ENCODE assay signal across 16 cellular contexts in the genomic region with DNA sequence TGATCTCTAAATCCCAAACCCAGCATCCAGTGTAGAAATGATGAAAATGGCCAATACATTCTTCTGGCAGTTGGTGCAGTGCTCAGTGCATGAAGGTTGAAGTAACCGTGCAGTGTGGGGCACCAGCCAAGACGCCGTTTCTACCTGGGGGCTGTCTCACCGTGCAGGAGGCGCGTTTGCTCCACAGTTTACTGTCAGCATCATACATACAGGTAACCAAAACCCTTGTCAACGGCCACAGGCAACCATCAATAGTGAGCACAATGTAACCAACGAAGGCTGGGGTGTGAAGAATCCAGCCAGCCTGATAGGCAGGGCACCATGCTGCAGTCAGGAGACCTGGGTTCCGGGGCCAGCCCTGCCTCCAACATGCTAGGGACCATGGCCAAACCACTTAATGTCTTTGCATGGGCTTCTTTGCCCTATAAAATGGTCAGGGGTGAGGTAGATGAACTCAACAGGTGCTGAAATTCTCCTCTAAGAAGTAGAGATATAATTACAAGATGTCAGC.
DNase-seq lines count a peak whose midpoint lies in the region; ATAC-seq and TF ChIP-seq lines count a peak whose summit lies in the region.
"Had no signal": no experiment of that assay in that cellular context is flagged by ENCODE, and none has a peak within 500 bp of the region (broad histone marks: within the 10 kb centered on the region; RNA-seq: fewer than 3 reads in every experiment).

No MANE protein-coding gene starts in this region.

- peaks cover 44% of the 10 kb centered on the region for H3K36me3 ChIP-seq in OCI-LY1 (ENCODE audit: insufficient read depth, low read length)

- H3K27me3 Mint-ChIP-seq in activated CD8-positive, alpha-beta memory T cell treated with anti-CD3 and anti-CD28 coated beads, Interleukin-2, amount 10 ng/mL, durations not matched to agents 7 days and 5 days, result no peaks in the 10 kb centered on the region

- TF ChIP-seq CTCF in OCI-LY1 (IDR thresholded peaks at IDR 0.05; ENCODE audit: low read length), result no peak

- peaks cover 10% of the 10 kb centered on the region for H3K36me3 Mint-ChIP-seq in activated CD8-positive, alpha-beta memory T cell treated with anti-CD3 and anti-CD28 coated beads, Interleukin-2, amount 10 ng/mL, durations not matched to agents 7 days and 5 days

- CTCF ChIA-PET in activated CD8-positive, alpha-beta memory T cell treated with anti-CD3 and anti-CD28 coated beads, Interleukin-2, amount 10 ng/mL, durations not matched to agents 7 days and 5 days (lab: Charles Lee), result no interaction called here

- H3K27ac ChIP-seq in OCI-LY1 (ENCODE audit: low read depth, low read length, poor library complexity, severe bottlenecking), result peak overlapping the region; percentile 98

- H4K20me1 ChIP-seq in OCI-LY1 (ENCODE audit: insufficient read depth, low read length), result no peaks in the 10 kb centered on the region

- peaks cover 5% of the 10 kb centered on the region; the same call in 1 of the 2 replicates for H3K9me3 ChIP-seq in OCI-LY1 (ENCODE audit: low read length)

- peaks cover 3% of the 10 kb centered on the region for H3K9me3 Mint-ChIP-seq in activated CD8-positive, alpha-beta memory T cell treated with anti-CD3 and anti-CD28 coated beads, Interleukin-2, amount 10 ng/mL, durations not matched to agents 7 days and 5 days (ENCODE audit: low read depth)

- H3K4me3 Mint-ChIP-seq in activated CD8-positive, alpha-beta memory T cell treated with anti-CD3 and anti-CD28 coated beads, Interleukin-2, amount 10 ng/mL, durations not matched to agents 7 days and 5 days, result no peak overlapping the region
- H3K4me3 Mint-ChIP-seq: B cell, GM23338 had no signal

- no peak overlapping the region for H2AFZ ChIP-seq in OCI-LY1 (ENCODE audit: low read length)
- H2AFZ ChIP-seq: GM23338 had no signal

- no peak overlapping the region for H3K4me3 ChIP-seq in OCI-LY1 (ENCODE audit: low read depth, low read length, poor library complexity, severe bottlenecking)
- H3K4me3 ChIP-seq: GM23338 had no signal

- peak; percentile 43 for DNase-seq in activated CD8-positive, alpha-beta memory T cell treated with anti-CD3 and anti-CD28 coated beads for 24 hours
- DNase-seq in activated CD8-positive, alpha-beta memory T cell treated with anti-CD3 and anti-CD28 coated beads, Interleukin-2, amount 10 ng/mL, durations not matched to agents 7 days and 5 days, result no peak
- DNase-seq in mesenteric fat pad (ENCODE audit: low spot score) (peak; percentile 51), NCI-H1930 (lab: John Stamatoyannopoulos, UW) (no peak), amygdala (lab: John Stamatoyannopoulos, UW) (no peak), activated gamma-delta T cell treated with Interleukin-2 at 50 U/mL for 16 hours (no peak)
- DNase-seq in stimulated activated CD8-positive, alpha-beta memory T cell treated with anti-CD3 and anti-CD28 coated beads, Interleukin-4, amount 100 ng/mL, for 48 hours, result peak; percentile 16
- DNase-seq: DMS 273 treated with DMSO at 0.1 percent for 48 hours, MM.1S, NCI-H1092, NCI-H510A, NCI-H774, RPMI8226 had no signal

- peaks cover 14% of the 10 kb centered on the region for H3K4me1 Mint-ChIP-seq in activated CD8-positive, alpha-beta memory T cell treated with anti-CD3 and anti-CD28 coated beads, Interleukin-2, amount 10 ng/mL, durations not matched to agents 7 days and 5 days

- H3K4me1 ChIP-seq in OCI-LY1 (ENCODE audit: insufficient read depth, low read length, severe bottlenecking), result peaks cover 79% of the 10 kb centered on the region

- H3K9ac ChIP-seq in OCI-LY1 (ENCODE audit: low read length), result peak overlapping the region; percentile 60; the same call in 1 of the 2 replicates

- no peaks in the 10 kb centered on the region for H3K9me2 ChIP-seq in OCI-LY1 (ENCODE audit: low read depth, low read length)

- H3K27me3 ChIP-seq in OCI-LY1 (ENCODE audit: insufficient read depth, low read length), result no peaks in the 10 kb centered on the region

- H3K4me2 ChIP-seq in OCI-LY1 (ENCODE audit: low read length), result no peak overlapping the region
- H3K4me2 ChIP-seq: GM23338 had no signal

- H3K79me2 ChIP-seq in OCI-LY1 (ENCODE audit: insufficient read depth, low read length), result peaks cover 13% of the 10 kb centered on the region

- ATAC-seq in activated CD8-positive, alpha-beta memory T cell treated with anti-CD3 and anti-CD28 coated beads, Interleukin-2, amount 10 ng/mL, durations not matched to agents 7 days and 5 days, result no peak
- ATAC-seq: GM23338 had no signal

- H3K27ac Mint-ChIP-seq in activated CD8-positive, alpha-beta memory T cell treated with anti-CD3 and anti-CD28 coated beads, Interleukin-2, amount 10 ng/mL, durations not matched to agents 7 days and 5 days, result no peak overlapping the region
- H3K27ac Mint-ChIP-seq: B cell, GM23338 had no signal

- H3F3A ChIP-seq in OCI-LY1 (ENCODE audit: insufficient read depth, low read length), result no peaks in the 10 kb centered on the region

Comparison
In these comparisons a context has a peak if more than half of its experiments do, and no peak if none do; other contexts are left out.
1. DNase-seq: peak in activated CD8-positive, alpha-beta memory T cell treated with anti-CD3 and anti-CD28 coated beads for 24 hours (single experiment), mesenteric fat pad (single experiment) and stimulated activated CD8-positive, alpha-beta memory T cell treated with anti-CD3 and anti-CD28 coated beads, Interleukin-4, amount 100 ng/mL, for 48 hours (single experiment); none in activated CD8-positive, alpha-beta memory T cell treated with anti-CD3 and anti-CD28 coated beads, Interleukin-2, amount 10 ng/mL, durations not matched to agents 7 days and 5 days (single experiment), NCI-H1930 (0 of 2), amygdala (0 of 56) and activated gamma-delta T cell treated with Interleukin-2 at 50 U/mL for 16 hours (single experiment).